ENCODE assay signal across 8 cellular contexts in genomic region chr14:58200480-58200841, GRCh38. TPM values are rescaled to one million over a fixed set of nuclear protein-coding genes. Genes with fewer than 3 reads are reported as not detected.
DNase-seq lines count a peak whose midpoint lies in the region; ATAC-seq and TF ChIP-seq lines count a peak whose summit lies in the region.

No MANE protein-coding gene starts in this region.

- H3K4me1 Mint-ChIP-seq in activated CD8-positive, alpha-beta memory T cell treated with anti-CD3 and anti-CD28 coated beads, Interleukin-2, amount 10 ng/mL, durations not matched to agents 7 days and 5 days, result peaks cover 29% of the 10 kb centered on the region
- H3K4me1 Mint-ChIP-seq in memory B cell, result peaks cover 19% of the 10 kb centered on the region

- peaks cover 8% of the 10 kb centered on the region for H3K36me3 Mint-ChIP-seq in activated CD8-positive, alpha-beta memory T cell treated with anti-CD3 and anti-CD28 coated beads, Interleukin-2, amount 10 ng/mL, durations not matched to agents 7 days and 5 days
- peaks cover 2% of the 10 kb centered on the region for H3K36me3 Mint-ChIP-seq in memory B cell

- peak; percentile 20 for ATAC-seq in activated CD8-positive, alpha-beta memory T cell treated with anti-CD3 and anti-CD28 coated beads, Interleukin-2, amount 10 ng/mL, durations not matched to agents 7 days and 5 days
- peak; percentile 10 for ATAC-seq in HG03432 (IDR thresholded peaks at IDR 0.05; ENCODE audit: unreplicated experiment)
- ATAC-seq in memory B cell (ENCODE audit: low read depth), result peak; percentile 3
- no peak for ATAC-seq in HG02981 (IDR thresholded peaks at IDR 0.05; ENCODE audit: unreplicated experiment)

- H3K27me3 ChIP-seq in brain microvascular endothelial cell (replicated peaks), result no peaks in the 10 kb centered on the region

- peak overlapping the region; percentile 97 for H3K4me3 Mint-ChIP-seq in activated CD8-positive, alpha-beta memory T cell treated with anti-CD3 and anti-CD28 coated beads, Interleukin-2, amount 10 ng/mL, durations not matched to agents 7 days and 5 days
- H3K4me3 Mint-ChIP-seq in memory B cell, result peak overlapping the region; percentile 96

- peak overlapping the region; percentile 99 for H3K27ac ChIP-seq in brain microvascular endothelial cell
- H3K27ac ChIP-seq in urinary bladder (ENCODE audit: low read depth), result peak overlapping the region; percentile 92

- under 1% methylated on average over 11 of the region's 11 CpGs for WGBS in urinary bladder

- no peaks in the 10 kb centered on the region for H3K27me3 Mint-ChIP-seq in activated CD8-positive, alpha-beta memory T cell treated with anti-CD3 and anti-CD28 coated beads, Interleukin-2, amount 10 ng/mL, durations not matched to agents 7 days and 5 days
- H3K27me3 Mint-ChIP-seq in memory B cell, result no peaks in the 10 kb centered on the region

- no peaks in the 10 kb centered on the region for H3K9me3 Mint-ChIP-seq in activated CD8-positive, alpha-beta memory T cell treated with anti-CD3 and anti-CD28 coated beads, Interleukin-2, amount 10 ng/mL, durations not matched to agents 7 days and 5 days (ENCODE audit: low read depth)
- H3K9me3 Mint-ChIP-seq in memory B cell, result no peaks in the 10 kb centered on the region

- H3K36me3 ChIP-seq in brain microvascular endothelial cell (replicated peaks), result no peaks in the 10 kb centered on the region
- H3K36me3 ChIP-seq in urinary bladder (ENCODE audit: insufficient read depth), result peaks cover 3% of the 10 kb centered on the region

- in situ Hi-C loops in brain microvascular endothelial cell (cut with HindIII; ENCODE audit: low pct_ligation_motif_present, low sequenced_read_pairs), result no loop called here

- H3K27ac Mint-ChIP-seq in activated CD8-positive, alpha-beta memory T cell treated with anti-CD3 and anti-CD28 coated beads, Interleukin-2, amount 10 ng/mL, durations not matched to agents 7 days and 5 days, result peak overlapping the region; percentile 96
- peak overlapping the region; percentile 98 for H3K27ac Mint-ChIP-seq in memory B cell

- no peak for DNase-seq in activated CD8-positive, alpha-beta memory T cell treated with anti-CD3 and anti-CD28 coated beads, Interleukin-2, amount 10 ng/mL, durations not matched to agents 7 days and 5 days
- DNase-seq in activated CD8-positive, alpha-beta memory T cell treated with anti-CD3 and anti-CD28 coated beads for 24 hours, result no peak
- DNase-seq in brain microvascular endothelial cell, result no peak
- DNase-seq in memory B cell (ENCODE audit: low spot score in 2 of 2), result no peak
- DNase-seq in RPMI8226, result no peak

- H3K4me3 ChIP-seq in brain microvascular endothelial cell (ENCODE audit: low read depth, low read length) (peak overlapping the region; percentile 91), urinary bladder (ENCODE audit: low read depth, low read length) (peak overlapping the region; percentile 62)

- CTCF ChIA-PET in activated CD8-positive, alpha-beta memory T cell treated with anti-CD3 and anti-CD28 coated beads, Interleukin-2, amount 10 ng/mL, durations not matched to agents 7 days and 5 days (lab: Charles Lee), result interaction anchor here (0.6 to 2.0 kb wide), 4 partner anchors 40 to 93 kb away, joined by 3 to 7 read pairs (median 3); partner anchors contain the start of gene PSMA3

- TF ChIP-seq CTCF in brain microvascular endothelial cell (IDR thresholded peaks at IDR 0.05; ENCODE audit: low read depth, low read length, missing control alignments), result no peak

- no peaks in the 10 kb centered on the region for H3K4me1 ChIP-seq in urinary bladder (ENCODE audit: insufficient read depth)

RNA-seq across cellular contexts. Expression of gene ACTR10, which starts 0.5 kb away (rescaled TPM):
- 10 to 100 TPM; 36.5 to 40.2 TPM for total RNA-seq in activated CD8-positive, alpha-beta memory T cell treated with anti-CD3 and anti-CD28 coated beads, Interleukin-2, amount 10 ng/mL, durations not matched to agents 7 days and 5 days
- total RNA-seq in urinary bladder, result 79.5 TPM
- 73.5 TPM for polyA plus RNA-seq in urinary bladder

RNA-seq across cellular contexts. Expression of gene PSMA3, which starts 44.2 kb away (rescaled TPM):
- 100 to 1,000 TPM; 284 to 312 TPM for total RNA-seq in activated CD8-positive, alpha-beta memory T cell treated with anti-CD3 and anti-CD28 coated beads, Interleukin-2, amount 10 ng/mL, durations not matched to agents 7 days and 5 days
- 63.4 TPM for total RNA-seq in urinary bladder
- 126 TPM for polyA plus RNA-seq in urinary bladder

RNA-seq across cellular contexts. Expression of gene ARMH4, which starts 48.4 kb away (rescaled TPM):
- not detected for total RNA-seq in activated CD8-positive, alpha-beta memory T cell treated with anti-CD3 and anti-CD28 coated beads, Interleukin-2, amount 10 ng/mL, durations not matched to agents 7 days and 5 days
- 39.9 TPM for total RNA-seq in urinary bladder
- polyA plus RNA-seq in urinary bladder, result 3.6 TPM

Comparison
In these comparisons a context has a peak if more than half of its experiments do, and no peak if none do; other contexts are left out.
1. RNA of gene ARMH4, which starts 48.4 kb away (total RNA-seq): 39.9 TPM in urinary bladder (single experiment); not detected in activated CD8-positive, alpha-beta memory T cell treated with anti-CD3 and anti-CD28 coated beads, Interleukin-2, amount 10 ng/mL, durations not matched to agents 7 days and 5 days; every median in the first group is over 10 times any median in the second.